Comparison of ENCODE assay signal across 20 cellular contexts in genomic region chr6:155791186-155791585, GRCh38.
A peak's percentile ranks its signal among the peaks of the same experiment; 100 is the strongest.
DNase-seq lines count a peak whose midpoint lies in the region; ATAC-seq and TF ChIP-seq lines count a peak whose summit lies in the region.
"Had no signal": no experiment of that assay in that cellular context is flagged by ENCODE, and none has a peak within 500 bp of the region (broad histone marks: within the 10 kb centered on the region; RNA-seq: fewer than 3 reads in every experiment).

No MANE protein-coding gene starts in this region.

- peaks cover 6% of the 10 kb centered on the region; the same call in 2 of the 3 replicates for H3K4me1 Mint-ChIP-seq in GM23338
- peaks cover under 1% of the 10 kb centered on the region for H3K4me1 Mint-ChIP-seq in type B pancreatic cell (ENCODE audit: unreplicated experiment)

- H3K9me3 ChIP-seq in thyroid gland: no peaks in the 10 kb centered on the region
- H3K9me3 ChIP-seq: BE2C, Caco-2 had no signal

- H3K9me3 Mint-ChIP-seq in GM23338 (peaks cover 41% of the 10 kb centered on the region), type B pancreatic cell (peaks cover 16% of the 10 kb centered on the region)

- TF ChIP-seq POLR2A in thyroid gland (IDR thresholded peaks at IDR 0.05): no peak

- H2AFZ ChIP-seq in GM23338: peak overlapping the region; percentile 61; the same call in 1 of the 2 replicates

- no peaks in the 10 kb centered on the region for H3K27me3 ChIP-seq in GM23338 (ENCODE audit: insufficient read depth)
- no peaks in the 10 kb centered on the region for H3K27me3 ChIP-seq in thyroid gland
- H3K27me3 ChIP-seq: BE2C had no signal

- H3K4me3 ChIP-seq in GM23338: no peak overlapping the region
- no peak overlapping the region for H3K4me3 ChIP-seq in epithelial cell of esophagus (ENCODE audit: low read length)
- no peak overlapping the region for H3K4me3 ChIP-seq in thyroid gland (replicated peaks in 1 of 3)

- H3K27ac ChIP-seq in GM23338 (ENCODE audit: low read depth) (no peak overlapping the region), thyroid gland (no peak overlapping the region)
- H3K27ac ChIP-seq: C4-2B had no signal

- peaks cover 36% of the 10 kb centered on the region for H3K36me3 Mint-ChIP-seq in GM23338 (ENCODE audit: low read depth)
- no peaks in the 10 kb centered on the region for H3K36me3 Mint-ChIP-seq in type B pancreatic cell

- no peak overlapping the region for H3K27ac Mint-ChIP-seq in GM23338
- H3K27ac Mint-ChIP-seq in type B pancreatic cell: no peak overlapping the region
- H3K27ac Mint-ChIP-seq: CD4-positive, alpha-beta T cell had no signal

- no peaks in the 10 kb centered on the region for H3F3A ChIP-seq in GM23338 (replicated peaks; ENCODE audit: low read depth)

- 88 to 89% methylated on average over 7 of the region's 7 CpGs for WGBS in thyroid gland, 2 donors

- intact Hi-C loops in thyroid gland (cut with DNase I): no loop called here

- H3K36me3 ChIP-seq in GM23338 (ENCODE audit: insufficient read depth): no peaks in the 10 kb centered on the region
- H3K36me3 ChIP-seq in thyroid gland: no peaks in the 10 kb centered on the region
- H3K36me3 ChIP-seq: BE2C had no signal

- no peak for ATAC-seq in GM23338
- ATAC-seq: HepG2 had no signal

- H3K4me2 ChIP-seq in GM23338: no peak overlapping the region

- H4K20me1 ChIP-seq in GM23338 (replicated peaks; ENCODE audit: insufficient read depth): no peaks in the 10 kb centered on the region

- no peaks in the 10 kb centered on the region for H3K79me2 ChIP-seq in GM23338 (replicated peaks; ENCODE audit: insufficient read depth)

- DNase-seq in GM23338 (ENCODE audit: low spot score): no peak
- DNase-seq in NCI-H69 (lab: John Stamatoyannopoulos, UW): peak; percentile 58
- peak; percentile 45 for DNase-seq in epithelial cell of esophagus (ENCODE audit: low read depth)
- DNase-seq in kidney tubule cell (ENCODE audit: low spot score): peak; percentile 56
- no peak for DNase-seq in C1 segment of cervical spinal cord (lab: John Stamatoyannopoulos, UW)
- DNase-seq in thyroid gland: no peak
- no peak for DNase-seq in type B pancreatic cell (ENCODE audit: extremely low spot score, unreplicated experiment)
- DNase-seq in NCI-H345 treated with DMSO at 0.1 percent for 48 hours (lab: John Stamatoyannopoulos, UW; ENCODE audit: unreplicated experiment): no peak
- DNase-seq: ACHN; BE2C; Caco-2; CD4-positive, alpha-beta T cell; DMS153; DMS79; GDM1; GOT3; H9; KG1 had no signal

- no peaks in the 10 kb centered on the region for H3K27me3 Mint-ChIP-seq in GM23338 (ENCODE audit: insufficient read depth, low read depth, poor library complexity)
- no peaks in the 10 kb centered on the region for H3K27me3 Mint-ChIP-seq in type B pancreatic cell
- H3K27me3 Mint-ChIP-seq: CD4-positive, alpha-beta T cell had no signal

- H3K4me3 Mint-ChIP-seq in GM23338 (no peak overlapping the region), type B pancreatic cell (no peak overlapping the region)
- H3K4me3 Mint-ChIP-seq: CD4-positive, alpha-beta T cell; H9 had no signal

- no peaks in the 10 kb centered on the region for H3K4me1 ChIP-seq in GM23338 (ENCODE audit: insufficient read depth)
- H3K4me1 ChIP-seq in thyroid gland: no peaks in the 10 kb centered on the region
- H3K4me1 ChIP-seq: BE2C, Caco-2 had no signal

- no peak for TF ChIP-seq CTCF in GM23338 (conservative IDR thresholded peaks at IDR 0.05; ENCODE audit: low read depth in 2 of 2)
- no peak for TF ChIP-seq CTCF in epithelial cell of esophagus (IDR thresholded peaks at IDR 0.05; ENCODE audit: insufficient read depth, low read depth, low read length, missing control alignments)
- TF ChIP-seq CTCF in thyroid gland (IDR thresholded peaks at IDR 0.05): no peak
- TF ChIP-seq CTCF in type B pancreatic cell (conservative IDR thresholded peaks at IDR 0.05): no peak

- H3K9me2 ChIP-seq in GM23338 (ENCODE audit: insufficient read depth): no peaks in the 10 kb centered on the region

TF ChIP-seq in GM23338, 12 proteins besides CTCF, POLR2A, EP300 and RAD21 (continues in another document):
- TF ChIP-seq NANOG (IDR thresholded peaks at IDR 0.05; ENCODE audit: borderline replicate concordance): no peak
- no peak for TF ChIP-seq ETS1 (IDR thresholded peaks at IDR 0.05)
- no peak for TF ChIP-seq EZH2phosphoT487 (IDR thresholded peaks at IDR 0.05; ENCODE audit: unreplicated experiment)
- TF ChIP-seq ZNF331 (CRISPR knock-in tag; IDR thresholded peaks at IDR 0.05; ENCODE audit: low read depth): no peak
- no peak for TF ChIP-seq POLR2AphosphoS5 (IDR thresholded peaks at IDR 0.05; ENCODE audit: low read depth)
- no peak for TF ChIP-seq CREB1 (CRISPR knock-in tag; IDR thresholded peaks at IDR 0.05; ENCODE audit: low read depth)
- TF ChIP-seq EZH2 (IDR thresholded peaks at IDR 0.05; ENCODE audit: low read depth, unreplicated experiment): no peak
- TF ChIP-seq JUNB (IDR thresholded peaks at IDR 0.05; ENCODE audit: unreplicated experiment): no peak
- no peak for TF ChIP-seq ZNF114 (CRISPR knock-in tag; IDR thresholded peaks at IDR 0.05)
- no peak for TF ChIP-seq STAT1 (IDR thresholded peaks at IDR 0.05; ENCODE audit: unreplicated experiment)
- no peak for TF ChIP-seq ZNF462 (CRISPR knock-in tag; IDR thresholded peaks at IDR 0.05)

Comparison
In these comparisons a context has a peak if more than half of its experiments do, and no peak if none do; other contexts are left out.
1. DNase-seq: peak in NCI-H69 (single experiment), epithelial cell of esophagus (single experiment) and kidney tubule cell (single experiment); none in GM23338 (single experiment), C1 segment of cervical spinal cord (0 of 14), thyroid gland (0 of 2), type B pancreatic cell (single experiment) and NCI-H345 treated with DMSO at 0.1 percent for 48 hours (single experiment).